ENCODE assay signal across 1 cellular context in the genomic region with DNA sequence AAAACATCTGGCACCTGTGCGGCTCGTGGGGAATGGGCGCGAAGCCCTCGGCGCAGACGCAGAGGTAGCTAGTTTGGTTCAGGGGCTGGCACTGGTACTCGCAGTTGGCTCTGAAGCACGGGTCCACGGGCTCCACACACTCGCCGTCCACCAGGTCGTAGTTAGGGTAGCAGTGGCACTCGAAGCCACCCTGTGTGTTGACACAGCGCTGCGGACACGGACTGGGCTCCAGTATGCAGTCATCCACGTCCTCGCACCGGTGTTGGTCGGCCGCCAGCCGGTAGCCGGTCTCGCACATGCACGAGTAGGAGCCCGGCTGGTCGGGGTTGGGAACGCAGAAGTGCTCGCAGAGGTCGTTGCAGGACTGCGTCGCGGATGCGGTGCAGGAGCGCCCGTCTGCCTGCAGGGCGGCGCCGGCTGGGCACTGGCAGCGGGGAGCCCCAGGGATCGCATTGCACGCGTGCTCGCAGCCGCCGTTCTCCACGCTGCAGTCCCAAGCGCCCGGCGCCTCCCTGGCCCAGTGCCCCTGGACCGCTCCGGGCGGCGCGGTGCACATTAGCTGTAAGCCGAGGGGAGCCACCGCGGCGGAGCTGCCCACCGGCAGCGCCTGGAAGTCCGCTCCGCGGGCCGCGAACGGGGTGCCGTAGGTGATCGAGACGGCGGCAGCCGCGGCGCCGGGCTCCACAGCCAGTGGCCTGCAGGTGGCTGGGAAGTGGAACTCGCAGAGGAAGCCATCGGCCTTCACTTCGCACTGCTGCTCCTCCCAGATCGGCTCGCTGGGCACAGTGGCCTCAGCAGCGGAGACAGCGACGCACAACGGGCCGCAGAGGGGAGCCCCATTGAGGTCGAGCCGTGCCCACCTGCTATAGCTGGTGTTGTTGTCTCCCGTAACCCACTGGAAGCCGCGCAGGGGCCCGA.
A peak's percentile ranks its signal among the peaks of the same experiment; 100 is the strongest.
TF ChIP-seq lines count a peak whose summit lies in the region.

No MANE protein-coding gene starts in this region.

TF ChIP-seq in K562, 482 proteins besides CTCF, POLR2A, EP300 and RAD21:
- TF ChIP-seq, protein P1, sequence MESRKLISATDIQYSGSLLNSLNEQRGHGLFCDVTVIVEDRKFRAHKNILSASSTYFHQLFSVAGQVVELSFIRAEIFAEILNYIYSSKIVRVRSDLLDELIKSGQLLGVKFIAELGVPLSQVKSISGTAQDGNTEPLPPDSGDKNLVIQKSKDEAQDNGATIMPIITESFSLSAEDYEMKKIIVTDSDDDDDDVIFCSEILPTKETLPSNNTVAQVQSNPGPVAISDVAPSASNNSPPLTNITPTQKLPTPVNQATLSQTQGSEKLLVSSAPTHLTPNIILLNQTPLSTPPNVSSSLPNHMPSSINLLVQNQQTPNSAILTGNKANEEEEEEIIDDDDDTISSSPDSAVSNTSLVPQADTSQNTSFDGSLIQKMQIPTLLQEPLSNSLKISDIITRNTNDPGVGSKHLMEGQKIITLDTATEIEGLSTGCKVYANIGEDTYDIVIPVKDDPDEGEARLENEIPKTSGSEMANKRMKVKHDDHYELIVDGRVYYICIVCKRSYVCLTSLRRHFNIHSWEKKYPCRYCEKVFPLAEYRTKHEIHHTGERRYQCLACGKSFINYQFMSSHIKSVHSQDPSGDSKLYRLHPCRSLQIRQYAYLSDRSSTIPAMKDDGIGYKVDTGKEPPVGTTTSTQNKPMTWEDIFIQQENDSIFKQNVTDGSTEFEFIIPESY (CRISPR knock-in tag; IDR thresholded peaks at IDR 0.05) = peak; percentile 81
- no peak for TF ChIP-seq CAMTA2 (CRISPR knock-in tag; conservative IDR thresholded peaks at IDR 0.05)
TF ChIP-seq in K562: peak in this region for 1.
